ENCODE assay signal across 1 cellular context in genomic region chr6:166997348-166997747, GRCh38.
TF ChIP-seq lines count a peak whose summit lies in the region.

No MANE protein-coding gene starts in this region.

TF ChIP-seq in WTC11, 78 proteins besides CTCF, POLR2A, EP300 and RAD21 (continued from another document):
- TF ChIP-seq TCF7 (CRISPR knock-in tag; IDR thresholded peaks at IDR 0.05; ENCODE audit: low read depth) = no peak
- no peak for TF ChIP-seq FOXK1 (CRISPR knock-in tag; IDR thresholded peaks at IDR 0.05)
- TF ChIP-seq EMX1 (CRISPR knock-in tag; IDR thresholded peaks at IDR 0.05) = no peak
